Comparison of ENCODE assay signal across 8 cellular contexts in genomic region chr3:51982838-51983577, GRCh38. TPM values are rescaled to one million over a fixed set of nuclear protein-coding genes. Genes with fewer than 3 reads are reported as not detected.
DNase-seq lines count a peak whose midpoint lies in the region; ATAC-seq and TF ChIP-seq lines count a peak whose summit lies in the region.

Gene ACY1 (plus strand): TSS chr3:51983535. CDS start chr3:51984065, 530 bp downstream.

- H3K4me3 ChIP-seq in AG04450 (ENCODE audit: low read depth, low read length): peak within 1 kb of the TSS; percentile 73
- H3K4me3 ChIP-seq in endodermal cell (ENCODE audit: low read length): peak within 1 kb of the TSS; percentile 88
- H3K4me3 ChIP-seq in mesodermal cell (ENCODE audit: extremely low read depth, insufficient read depth, low read length, poor library complexity, severe bottlenecking): peak within 1 kb of the TSS; percentile 56

- H3K27ac ChIP-seq in AG04450 (ENCODE audit: low read depth, low read length): peak within 1 kb of the TSS; percentile 95
- peak within 1 kb of the TSS; percentile 10 for H3K27ac ChIP-seq in endodermal cell (ENCODE audit: low read depth, low read length)
- H3K27ac ChIP-seq in mesodermal cell (ENCODE audit: low read depth, low read length, severe bottlenecking): peak within 1 kb of the TSS; percentile 94

- peak within 1 kb of the TSS; percentile 97 for H3K27ac Mint-ChIP-seq in endodermal cell

- H3K9ac ChIP-seq in endodermal cell (ENCODE audit: extremely low read depth, low read length, poor library complexity, severe bottlenecking): peak within 1 kb of the TSS; percentile 76

- H3K27me3 Mint-ChIP-seq in endodermal cell (ENCODE audit: insufficient read depth): no peaks in the 10 kb centered on the region

- DNase-seq in AG04450 (ENCODE audit: low read depth, low spot score): peak; percentile 68
- DNase-seq in NOMO-1 treated with DMSO at 0.1 percent for 48 hours (lab: John Stamatoyannopoulos, UW; ENCODE audit: unreplicated experiment): peak; percentile 83
- peak; percentile 52 to 66 (median 66) for DNase-seq in activated CD8-positive, alpha-beta memory T cell treated with anti-CD3 and anti-CD28 coated beads for 48 hours (ENCODE audit: low read depth in 2 of 3, low spot score in 2 of 3)
- peak; percentile 95 for DNase-seq in endodermal cell
- DNase-seq in stimulated activated CD8-positive, alpha-beta memory T cell treated with anti-CD3 and anti-CD28 coated beads, Interleukin-15, amount 100 ng/mL, for 4 hours (ENCODE audit: low read depth in 2 of 2): peak; percentile 54 to 56

- H3K27me3 ChIP-seq in AG04450 (ENCODE audit: control insufficient read depth, insufficient read depth, low read length): no peaks in the 10 kb centered on the region
- no peaks in the 10 kb centered on the region for H3K27me3 ChIP-seq in endodermal cell (ENCODE audit: control insufficient read depth, insufficient read depth, low read length, poor library complexity, severe bottlenecking)

- CTCF ChIA-PET in AG04450 (lab: Charles Lee): interaction anchor here (0.9 to 5.6 kb wide), 5 partner anchors 9 to 73 kb away, joined by 3 to 48 read pairs (median 3); partner anchors contain the start of genes ABHD14A, ABHD14B, DUSP7 and PARP3

- WGBS in endodermal cell (ENCODE audit: insufficient coverage in 1 of 2, insufficient read length in 1 of 2), 2 experiments: 1 to 2% methylated on average over 25 to 68 of the region's 68 CpGs
- 0 to 2% methylated on average over 46 to 59 of the region's 68 CpGs for WGBS in mesodermal cell (ENCODE audit: insufficient coverage in 2 of 2), 2 experiments

- TF ChIP-seq CTCF in AG04450 (IDR thresholded peaks at IDR 0.05; ENCODE audit: low read depth, low read length) (no peak), endodermal cell (conservative IDR thresholded peaks at IDR 0.05) (peak; percentile 55)

- peaks cover 8% of the 10 kb centered on the region for H3K4me1 ChIP-seq in endodermal cell (ENCODE audit: control insufficient read depth, insufficient read depth, low read length)
- peaks cover 5% of the 10 kb centered on the region for H3K4me1 ChIP-seq in mesodermal cell (ENCODE audit: control insufficient read depth, insufficient read depth, low read length, poor library complexity, severe bottlenecking)

- ATAC-seq in GM18519 (IDR thresholded peaks at IDR 0.05; ENCODE audit: low FRiP score, unreplicated experiment) (peak; percentile 57), HG03039 (IDR thresholded peaks at IDR 0.05; ENCODE audit: unreplicated experiment) (peak; percentile 69)

- H3K36me3 ChIP-seq in endodermal cell (ENCODE audit: control insufficient read depth, insufficient read depth, low read length): no peaks in the 10 kb centered on the region
- H3K36me3 ChIP-seq in mesodermal cell (ENCODE audit: control insufficient read depth, insufficient read depth, low read length): peaks cover 12% of the 10 kb centered on the region

- peak within 1 kb of the TSS; percentile 69 for H3K4me3 Mint-ChIP-seq in endodermal cell

- H3K36me3 Mint-ChIP-seq in endodermal cell (ENCODE audit: low read depth): peaks cover 5% of the 10 kb centered on the region

- H3K9me3 ChIP-seq in AG04450 (ENCODE audit: control insufficient read depth, insufficient read depth, low read length) (no peaks in the 10 kb centered on the region; the same call in 1 of the 2 replicates), endodermal cell (ENCODE audit: control insufficient read depth, low read length) (no peaks in the 10 kb centered on the region), mesodermal cell (ENCODE audit: control insufficient read depth, low read length) (no peaks in the 10 kb centered on the region)

- H3K9me3 Mint-ChIP-seq in endodermal cell: no peaks in the 10 kb centered on the region

- peaks cover 8% of the 10 kb centered on the region for H3K4me1 Mint-ChIP-seq in endodermal cell

- POLR2A ChIA-PET in AG04450 (lab: Yijun Ruan, JAX): interaction anchor here (0.5 to 2.9 kb wide), 11 partner anchors 9 to 1426 kb away, joined by 3 to 29 read pairs (median 5); partner anchors contain the start of genes ABHD14B, PARP3, PCBP4 and RPL29

RNA-seq across cellular contexts. Expression of gene ACY1, which starts in this region (rescaled TPM):
- polyA plus RNA-seq in AG04450 (2011; rRNA removed): 20.4 and 27.8 TPM in 2 replicates
- 33.1 and 40.5 TPM in 2 replicates for polyA minus RNA-seq in AG04450 (2011; rRNA and poly(A)+ RNA removed)
- total RNA-seq in endodermal cell: 10 to 100 TPM; 58.2 to 69.4 TPM
- 26.0 TPM for polyA plus RNA-seq in endodermal cell (2013, experiment 1 of 2)
- 22.8 TPM for polyA plus RNA-seq in endodermal cell (2013, experiment 2 of 2)
- polyA plus RNA-seq in mesodermal cell (2013, experiment 1 of 2): 32.6 TPM
- polyA plus RNA-seq in mesodermal cell (2013, experiment 2 of 2): 27.5 TPM

Comparison
In these comparisons a context has a peak if more than half of its experiments do, and no peak if none do; other contexts are left out.
1. Peak in every context shown above with its lines: DNase-seq, ATAC-seq, H3K4me3 ChIP-seq and H3K27ac ChIP-seq.
2. H3K27ac ChIP-seq: peak in every context shown above with its lines; median percentile 95 in AG04450; 94 in mesodermal cell; 10 in endodermal cell.